ENCODE assay signal across 8 cellular contexts in the genomic region with DNA sequence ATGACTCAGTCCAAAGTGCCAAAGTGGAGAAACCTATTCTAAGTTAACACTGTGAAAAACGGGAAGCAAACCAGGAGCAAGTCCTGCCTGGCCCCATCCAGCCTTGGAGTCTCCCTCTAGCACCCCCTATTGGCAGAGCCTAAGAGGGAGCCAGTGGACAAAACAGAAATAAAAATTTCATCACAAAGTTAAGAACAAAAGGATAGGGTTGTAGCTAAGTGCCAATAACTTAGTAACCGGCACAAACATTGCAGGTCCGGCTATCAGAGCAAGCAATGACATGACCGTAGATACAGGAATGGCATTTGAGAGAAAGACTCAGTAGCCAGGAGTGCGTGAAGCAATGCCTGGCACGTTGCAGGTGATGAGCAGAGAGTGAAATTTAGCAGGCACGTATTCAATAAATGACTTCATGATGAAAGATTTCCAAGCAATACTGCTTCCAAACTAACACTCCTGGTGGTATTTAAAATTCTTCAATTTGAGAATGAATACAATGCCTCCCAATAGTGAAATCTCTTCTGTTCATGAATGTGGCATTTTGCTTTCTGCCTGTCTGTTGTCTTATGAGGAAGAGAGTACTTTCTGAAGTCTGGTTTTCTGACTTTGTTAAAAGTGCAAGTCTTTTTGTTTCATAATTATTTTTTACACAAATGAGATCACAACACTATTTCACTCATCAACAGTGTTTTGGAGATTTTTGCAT.
DNase-seq lines count a peak whose midpoint lies in the region; ATAC-seq and TF ChIP-seq lines count a peak whose summit lies in the region.
"Had no signal": no experiment of that assay in that cellular context is flagged by ENCODE, and none has a peak within 500 bp of the region (broad histone marks: within the 10 kb centered on the region; RNA-seq: fewer than 3 reads in every experiment).

No MANE protein-coding gene starts in this region.

- WGBS in mesendoderm (ENCODE audit: extremely low coverage, insufficient coverage, low lambda C conversion rate) = no CpG with 5 or more reads among the region's 7 CpGs

- no peak overlapping the region for H4K5ac ChIP-seq in mesendoderm (ENCODE audit: low read length)

- DNase-seq in astrocyte of the cerebellum (ENCODE audit: low read depth) (no peak), mesendoderm (peak; percentile 76), cerebellar nuclear complex (lab: John Stamatoyannopoulos, UW) (no peak), mesenteric fat pad (ENCODE audit: low spot score) (no peak), GF-D8 (lab: John Stamatoyannopoulos, UW) (no peak)

- in situ Hi-C loops in astrocyte of the cerebellum (cut with HindIII; ENCODE audit: low sequenced_read_pairs) = no loop called here

- H3K9ac ChIP-seq in mesendoderm (ENCODE audit: low read length) = no peak overlapping the region

- no peaks in the 10 kb centered on the region for H3K79me2 ChIP-seq in mesendoderm (ENCODE audit: control insufficient read depth, insufficient read depth, low read length)

- H3K79me1 ChIP-seq in mesendoderm (ENCODE audit: low read length) = no peaks in the 10 kb centered on the region

- H3K36me3 ChIP-seq in mesendoderm (ENCODE audit: control insufficient read depth, insufficient read depth, low read length) = no peaks in the 10 kb centered on the region

- no peak overlapping the region for H3K4me2 ChIP-seq in mesendoderm (ENCODE audit: low read length)

- no peak overlapping the region for H2AK5ac ChIP-seq in mesendoderm (ENCODE audit: low read length)

- H3K27me3 ChIP-seq in mesendoderm (ENCODE audit: insufficient read depth, low read length, poor library complexity) = no peaks in the 10 kb centered on the region

- no peak overlapping the region for H3K4ac ChIP-seq in mesendoderm (ENCODE audit: low read depth, low read length)

- H3K27ac ChIP-seq in mesendoderm (ENCODE audit: low read depth, low read length) = no peak overlapping the region
- H3K27ac ChIP-seq: SK-N-MC had no signal

- H3K4me3 ChIP-seq in astrocyte of the cerebellum (ENCODE audit: low read depth, low read length) = no peak overlapping the region
- no peak overlapping the region for H3K4me3 ChIP-seq in mesendoderm (ENCODE audit: low read length)
- H3K4me3 ChIP-seq: SK-N-MC had no signal

- ATAC-seq in GM18909 (IDR thresholded peaks at IDR 0.05; ENCODE audit: poor library complexity, unreplicated experiment) (peak; percentile 50), HG03575 (IDR thresholded peaks at IDR 0.05; ENCODE audit: extremely low read depth, insufficient number of reproducible peaks, low FRiP score, unreplicated experiment) (peak; percentile 29)

- peak; percentile 41 for TF ChIP-seq CTCF in astrocyte of the cerebellum (IDR thresholded peaks at IDR 0.05; ENCODE audit: low read depth, low read length, missing control alignments)

- no peak overlapping the region for H2BK15ac ChIP-seq in mesendoderm (replicated peaks; ENCODE audit: low read depth)

- no peak overlapping the region for H2BK120ac ChIP-seq in mesendoderm (ENCODE audit: low read depth, low read length)

- H3K23ac ChIP-seq in mesendoderm (ENCODE audit: low read length) = no peak overlapping the region

- no peak overlapping the region for H3K56ac ChIP-seq in mesendoderm (ENCODE audit: low read length)

- H2BK5ac ChIP-seq in mesendoderm (ENCODE audit: low read length) = no peak overlapping the region

- no peak overlapping the region for H4K8ac ChIP-seq in mesendoderm (ENCODE audit: low read depth, low read length)

- H3K18ac ChIP-seq in mesendoderm (ENCODE audit: low read length) = no peak overlapping the region

- peaks cover 2% of the 10 kb centered on the region for H3K4me1 ChIP-seq in mesendoderm (ENCODE audit: control insufficient read depth, low read depth, low read length)
